ENCODE assay signal across 8 cellular contexts in genomic region chr6:157763129-157763893, GRCh38. TPM values are rescaled to one million over a fixed set of nuclear protein-coding genes. Genes with fewer than 3 reads are reported as not detected.
DNase-seq lines count a peak whose midpoint lies in the region; ATAC-seq lines count a peak whose summit lies in the region.

No MANE protein-coding gene starts in this region.

- peaks cover 29 to 81% (median 61%) of the 10 kb centered on the region in 4 donors for H3K4me1 Mint-ChIP-seq in CD4-positive, CD25-positive, alpha-beta regulatory T cell

- no peaks in the 10 kb centered on the region for H3K27me3 ChIP-seq in CD4-positive, CD25-positive, alpha-beta regulatory T cell (ENCODE audit: control insufficient read depth, insufficient read depth, low read length)
- H3K27me3 ChIP-seq in HUES6 (ENCODE audit: control insufficient read depth, insufficient read depth, low read length) (no peaks in the 10 kb centered on the region), mucosa of rectum (ENCODE audit: control insufficient read depth in 2 of 2, insufficient read depth in 2 of 2, low read length in 2 of 2) (peaks cover 0 to 5% of the 10 kb centered on the region in 2 donors)

- peak overlapping the region; percentile 82 for H3K27ac ChIP-seq in CD4-positive, CD25-positive, alpha-beta regulatory T cell (ENCODE audit: insufficient read depth, low read length, poor library complexity, severe bottlenecking)
- H3K27ac ChIP-seq in HUES6 (ENCODE audit: low read depth, low read length) (peak overlapping the region; percentile 87), mucosa of rectum (ENCODE audit: low read depth in 2 of 2, low read length in 2 of 2) (peak overlapping the region; percentile 84 to 87)

- ATAC-seq in CD4-positive, CD25-positive, alpha-beta regulatory T cell (ENCODE audit: low read depth in 2 of 2), result no peak
- ATAC-seq in GM21825 (IDR thresholded peaks at IDR 0.05; ENCODE audit: unreplicated experiment) (no peak), HG03571 (IDR thresholded peaks at IDR 0.05; ENCODE audit: unreplicated experiment) (no peak), HG03095 (IDR thresholded peaks at IDR 0.05; ENCODE audit: unreplicated experiment) (no peak)

- DNase-seq in CD4-positive, CD25-positive, alpha-beta regulatory T cell, result peak in 1 of 3 donors; percentile 34
- DNase-seq in RPMI8226, result peak; percentile 99
- peak; percentile 21 for DNase-seq in effector CD8-positive, alpha-beta T cell (lab: John Stamatoyannopoulos, UW)

- H3K4me3 ChIP-seq in CD4-positive, CD25-positive, alpha-beta regulatory T cell (ENCODE audit: low read depth, low read length), result peak overlapping the region; percentile 81
- peak overlapping the region; percentile 8; the same call in 1 of the 2 replicates for H3K4me3 ChIP-seq in HUES6 (ENCODE audit: low read depth, low read length)
- peak overlapping the region; percentile 24 to 51 for H3K4me3 ChIP-seq in mucosa of rectum (ENCODE audit: low read length in 2 of 2)

- peaks cover 12% of the 10 kb centered on the region for H3K27me3 Mint-ChIP-seq in CD4-positive, CD25-positive, alpha-beta regulatory T cell

- H3K36me3 ChIP-seq in CD4-positive, CD25-positive, alpha-beta regulatory T cell (ENCODE audit: control insufficient read depth, insufficient read depth, low read length), result no peaks in the 10 kb centered on the region
- H3K36me3 ChIP-seq in HUES6 (ENCODE audit: control insufficient read depth, insufficient read depth, low read length) (no peaks in the 10 kb centered on the region), mucosa of rectum (ENCODE audit: control insufficient read depth in 2 of 2, insufficient read depth in 2 of 2, low read length in 2 of 2) (no peaks in the 10 kb centered on the region)

- peak overlapping the region in 3 of 4 donors; percentile 55 to 90 (median 82) for H3K4me3 Mint-ChIP-seq in CD4-positive, CD25-positive, alpha-beta regulatory T cell

- H3K27ac Mint-ChIP-seq in CD4-positive, CD25-positive, alpha-beta regulatory T cell, result peak overlapping the region; percentile 71 to 98 (median 98)

- H3K36me3 Mint-ChIP-seq in CD4-positive, CD25-positive, alpha-beta regulatory T cell, result no peaks in the 10 kb centered on the region

- no peaks in the 10 kb centered on the region for H3K9me3 ChIP-seq in CD4-positive, CD25-positive, alpha-beta regulatory T cell (ENCODE audit: control insufficient read depth in 2 of 2, low read length in 2 of 2)
- H3K9me3 ChIP-seq in HUES6 (ENCODE audit: control insufficient read depth, insufficient read depth, low read depth, low read length) (no peaks in the 10 kb centered on the region), mucosa of rectum (ENCODE audit: control insufficient read depth in 2 of 2, low read length in 2 of 2) (no peaks in the 10 kb centered on the region)

- peaks cover 57% of the 10 kb centered on the region for H3K4me1 ChIP-seq in CD4-positive, CD25-positive, alpha-beta regulatory T cell (ENCODE audit: control insufficient read depth, insufficient read depth, low read length, poor library complexity, severe bottlenecking)
- H3K4me1 ChIP-seq in HUES6 (ENCODE audit: control insufficient read depth, insufficient read depth, low read length) (peaks cover 50% of the 10 kb centered on the region), mucosa of rectum (ENCODE audit: control insufficient read depth in 2 of 2, insufficient read depth in 2 of 2, low read length in 2 of 2) (peaks cover 38 to 45% of the 10 kb centered on the region in 2 donors)

- H3K9me3 Mint-ChIP-seq in CD4-positive, CD25-positive, alpha-beta regulatory T cell, result no peaks in the 10 kb centered on the region

- peak overlapping the region; percentile 70 for H3K9ac ChIP-seq in HUES6 (ENCODE audit: low read length)
- peak overlapping the region; percentile 34 to 66 for H3K9ac ChIP-seq in mucosa of rectum (ENCODE audit: low read depth in 1 of 2, low read length in 2 of 2)

RNA-seq across cellular contexts. Expression of gene SNX9, which starts 59.7 kb away (rescaled TPM):
- 31.6 TPM for total RNA-seq in CD4-positive, CD25-positive, alpha-beta regulatory T cell
- polyA plus RNA-seq in CD4-positive, CD25-positive, alpha-beta regulatory T cell, result 10 to 100 TPM; 16.4 to 23.5 (median 19.9) TPM

Comparison
In these comparisons a context has a peak if more than half of its experiments do, and no peak if none do; other contexts are left out.
1. H3K4me3 ChIP-seq: peak in every context shown above with its lines; median percentile 81 in CD4-positive, CD25-positive, alpha-beta regulatory T cell; 38 in mucosa of rectum; 8 in HUES6.